In genomic region chr15:40229956-40230355, GRCh38 we compare ENCODE assay signal across 22 cellular contexts. TPM values are rescaled to one million over a fixed set of nuclear protein-coding genes. Genes with fewer than 3 reads are reported as not detected.
A peak's percentile ranks its signal among the peaks of the same experiment; 100 is the strongest.
DNase-seq lines count a peak whose midpoint lies in the region; ATAC-seq and TF ChIP-seq lines count a peak whose summit lies in the region.
"Had no signal": no experiment of that assay in that cellular context is flagged by ENCODE, and none has a peak within 500 bp of the region (broad histone marks: within the 10 kb centered on the region; RNA-seq: fewer than 3 reads in every experiment).

No MANE protein-coding gene starts in this region.

- no peak overlapping the region for H3K18ac ChIP-seq in trophoblast cell (ENCODE audit: low read length)

- H3K4me1 ChIP-seq in endodermal cell (ENCODE audit: control insufficient read depth, insufficient read depth, low read length) (peaks cover under 1% of the 10 kb centered on the region), trophoblast cell (ENCODE audit: control insufficient read depth in 1 of 2, insufficient read depth in 2 of 2, low read length in 2 of 2) (peaks cover 0 to 5% of the 10 kb centered on the region in 2 experiments), tibial artery (no peaks in the 10 kb centered on the region)
- H3K4me1 ChIP-seq: BE2C had no signal

- H2BK120ac ChIP-seq in trophoblast cell (ENCODE audit: insufficient read depth, low read length, poor library complexity) = no peak overlapping the region

- H3K27ac Mint-ChIP-seq in endodermal cell (peak overlapping the region; percentile 44), endothelial cell (ENCODE audit: unreplicated experiment) (no peak overlapping the region)
- H3K27ac Mint-ChIP-seq: CD14-positive monocyte; CD4-positive, alpha-beta T cell; CD8-positive, alpha-beta memory T cell had no signal

- no peak overlapping the region for H3K23ac ChIP-seq in trophoblast cell (ENCODE audit: low read length)

- no peaks in the 10 kb centered on the region for H3K79me2 ChIP-seq in trophoblast cell (ENCODE audit: control insufficient read depth, insufficient read depth, low read length, poor library complexity)

- WGBS in endodermal cell (ENCODE audit: insufficient coverage in 1 of 2, insufficient read length in 1 of 2), 2 experiments = 80% methylated on average over 1 of the region's 1 CpG; no CpG with 5 or more reads in 1 of the 2 experiments
- WGBS in trophoblast cell (ENCODE audit: extremely low coverage, insufficient coverage, insufficient read length) = no CpG with 5 or more reads among the region's 1 CpG

- TF ChIP-seq CTCF in endodermal cell (conservative IDR thresholded peaks at IDR 0.05) (no peak), endothelial cell (IDR thresholded peaks at IDR 0.05; ENCODE audit: unreplicated experiment) (no peak), tibial artery (IDR thresholded peaks at IDR 0.05) (no peak)

- no peak overlapping the region for H4K91ac ChIP-seq in trophoblast cell (ENCODE audit: low read depth, low read length)

- no peak overlapping the region for H2BK5ac ChIP-seq in trophoblast cell (ENCODE audit: low read depth, low read length, poor library complexity)

- H4K12ac ChIP-seq in trophoblast cell (ENCODE audit: low read depth, low read length) = no peak overlapping the region

- H3K4me2 ChIP-seq in trophoblast cell (ENCODE audit: low read length) = no peak overlapping the region
- H3K4me2 ChIP-seq: BLaER1 treated with 17β-estradiol and CSF1 and Interleukin-3, amounts not matched to agents 10 nM and 100 nM had no signal

- no peaks in the 10 kb centered on the region for H3K9me3 ChIP-seq in endodermal cell (ENCODE audit: control insufficient read depth, low read length)
- H3K9me3 ChIP-seq in trophoblast cell (ENCODE audit: insufficient read depth, low read depth, low read length) = no peaks in the 10 kb centered on the region
- H3K9me3 ChIP-seq in tibial artery = no peaks in the 10 kb centered on the region
- H3K9me3 ChIP-seq: BE2C; BLaER1 treated with 17β-estradiol and CSF1 and Interleukin-3, amounts not matched to agents 10 nM and 100 nM had no signal

- H3K36me3 ChIP-seq in endodermal cell (ENCODE audit: control insufficient read depth, insufficient read depth, low read length) (peaks cover 42% of the 10 kb centered on the region), trophoblast cell (ENCODE audit: control insufficient read depth in 1 of 2, insufficient read depth in 2 of 2, low read length in 2 of 2) (peaks cover 2 to 3% of the 10 kb centered on the region in 2 experiments), tibial artery (no peaks in the 10 kb centered on the region)

- DNase-seq in ACHN = peak; percentile 7
- DNase-seq in NCI-H226 = peak; percentile 5
- no peak for DNase-seq in endodermal cell
- peak; percentile 93 to 99 for DNase-seq in trophoblast cell
- no peak for DNase-seq in T-helper 1 cell
- no peak for DNase-seq in endothelial cell (ENCODE audit: low spot score)
- no peak for DNase-seq in tibial artery
- DNase-seq: AML-193; BE2C; CD4-positive, alpha-beta T cell; CD8-positive, alpha-beta memory T cell; DMS 273 treated with DMSO at 0.1 percent for 48 hours; DMS79; EL; GDM1; H7; HCEC 1CT had no signal

- no peaks in the 10 kb centered on the region for H3K9me3 Mint-ChIP-seq in endodermal cell
- no peaks in the 10 kb centered on the region for H3K9me3 Mint-ChIP-seq in endothelial cell (ENCODE audit: unreplicated experiment)
- H3K9me3 Mint-ChIP-seq: CD14-positive monocyte; CD4-positive, alpha-beta T cell; CD8-positive, alpha-beta memory T cell had no signal

- H3K27me3 ChIP-seq in endodermal cell (ENCODE audit: control insufficient read depth, insufficient read depth, low read length, poor library complexity, severe bottlenecking) = no peaks in the 10 kb centered on the region
- no peaks in the 10 kb centered on the region for H3K27me3 ChIP-seq in trophoblast cell (ENCODE audit: insufficient read depth, low read length)
- H3K27me3 ChIP-seq in tibial artery = no peaks in the 10 kb centered on the region
- H3K27me3 ChIP-seq: BE2C; BLaER1 treated with 17β-estradiol and CSF1 and Interleukin-3, amounts not matched to agents 10 nM and 100 nM had no signal

- H3K36me3 Mint-ChIP-seq in endodermal cell (ENCODE audit: low read depth) (peaks cover 16% of the 10 kb centered on the region), endothelial cell (ENCODE audit: low read depth, unreplicated experiment) (no peaks in the 10 kb centered on the region)
- H3K36me3 Mint-ChIP-seq: CD8-positive, alpha-beta memory T cell had no signal

- H2BK12ac ChIP-seq in trophoblast cell (ENCODE audit: low read length) = no peak overlapping the region

- no peaks in the 10 kb centered on the region for H3K27me3 Mint-ChIP-seq in endodermal cell (ENCODE audit: insufficient read depth)
- H3K27me3 Mint-ChIP-seq in endothelial cell (ENCODE audit: unreplicated experiment) = no peaks in the 10 kb centered on the region
- H3K27me3 Mint-ChIP-seq: CD4-positive, alpha-beta T cell; CD8-positive, alpha-beta memory T cell had no signal

- H2AK5ac ChIP-seq in trophoblast cell (ENCODE audit: low read length) = no peak overlapping the region

- no peak overlapping the region for H4K8ac ChIP-seq in trophoblast cell (ENCODE audit: low read depth, low read length)

- H3K4me1 Mint-ChIP-seq in endodermal cell (peaks cover 5% of the 10 kb centered on the region), endothelial cell (ENCODE audit: unreplicated experiment) (no peaks in the 10 kb centered on the region)

- in situ Hi-C loops in ACHN (cut with HindIII; ENCODE audit: low pct_ligation_motif_present, low pct_unique_long_range_greater_than_20kb, low sequenced_read_pairs) = loop anchor here (10.0 kb wide), 1 partner anchor 45 kb away; no protein-coding TSS in a partner anchor

- H3K4me3 Mint-ChIP-seq in endodermal cell (no peak overlapping the region), endothelial cell (ENCODE audit: unreplicated experiment) (no peak overlapping the region)
- H3K4me3 Mint-ChIP-seq: CD14-positive monocyte; CD4-positive, alpha-beta T cell; CD8-positive, alpha-beta memory T cell had no signal

- H3K14ac ChIP-seq in trophoblast cell (ENCODE audit: low read length) = no peak overlapping the region

- H3K4me3 ChIP-seq in endodermal cell (ENCODE audit: low read length) = no peak overlapping the region
- H3K4me3 ChIP-seq in trophoblast cell (ENCODE audit: low read depth, low read length) = no peak overlapping the region
- no peak overlapping the region for H3K4me3 ChIP-seq in tibial artery
- H3K4me3 ChIP-seq: BLaER1 treated with 17β-estradiol and CSF1 and Interleukin-3, amounts not matched to agents 10 nM and 100 nM; GM12878 had no signal

- H3K9ac ChIP-seq in endodermal cell (ENCODE audit: extremely low read depth, low read length, poor library complexity, severe bottlenecking) = no peak overlapping the region
- no peak overlapping the region for H3K9ac ChIP-seq in trophoblast cell (ENCODE audit: low read length)
- H3K9ac ChIP-seq: BLaER1 treated with 17β-estradiol and CSF1 and Interleukin-3, amounts not matched to agents 10 nM and 100 nM had no signal

- H3K27ac ChIP-seq in endodermal cell (ENCODE audit: low read depth, low read length) = no peak overlapping the region
- H3K27ac ChIP-seq in trophoblast cell (ENCODE audit: low read depth, low read length) = peak overlapping the region; percentile 12
- H3K27ac ChIP-seq in tibial artery = no peak overlapping the region
- H3K27ac ChIP-seq: 22Rv1; BLaER1 treated with 17β-estradiol and CSF1 and Interleukin-3, amounts not matched to agents 10 nM and 100 nM had no signal

- ATAC-seq in HG03460 (IDR thresholded peaks at IDR 0.05; ENCODE audit: unreplicated experiment) = no peak
- ATAC-seq: GM12878 had no signal

- intact Hi-C loops in tibial artery (cut with DNase I; ENCODE audit: low total_unique reads) = no loop called here

- H2AFZ ChIP-seq in trophoblast cell (ENCODE audit: insufficient read depth, low read length, poor library complexity) = no peak overlapping the region

- H3K79me1 ChIP-seq in trophoblast cell (ENCODE audit: low read length) = no peaks in the 10 kb centered on the region

- H3K4ac ChIP-seq in trophoblast cell (ENCODE audit: low read depth, low read length) = no peak overlapping the region

RNA-seq across cellular contexts. Expression of gene PAK6, which starts 8.9 kb away (rescaled TPM):
- total RNA-seq in endodermal cell (1 to 10 TPM; 7.7 to 9.1 TPM), endothelial cell (ENCODE audit: unreplicated experiment) (0.31 TPM)
- polyA plus RNA-seq in endodermal cell (2013, experiment 1 of 2) = 0.96 TPM
- 0.29 TPM for polyA plus RNA-seq in endodermal cell (2013, experiment 2 of 2)
- polyA plus RNA-seq in trophoblast cell (2013) = 8.4 and 8.5 TPM in 2 replicates
- polyA plus RNA-seq: CD14-positive monocyte had no signal

RNA-seq across cellular contexts. Expression of gene ANKRD63, which starts 52.9 kb away (rescaled TPM):
- not detected for total RNA-seq in endodermal cell
- polyA plus RNA-seq in endodermal cell (2013, experiment 1 of 2) = 0.39 TPM
- polyA plus RNA-seq in endodermal cell (2013, experiment 2 of 2) = 0.33 TPM
- polyA plus RNA-seq in trophoblast cell (2013) = 0.15 and 0.21 TPM in 2 replicates
- total RNA-seq in endothelial cell (ENCODE audit: unreplicated experiment) = not detected
- total RNA-seq: CD4-positive, alpha-beta T cell; CD8-positive, alpha-beta memory T cell; GM12878 had no signal
- polyA plus RNA-seq: CD14-positive monocyte; CD8-positive, alpha-beta memory T cell; GM12878 had no signal

Comparison
In these comparisons a context has a peak if more than half of its experiments do, and no peak if none do; other contexts are left out.
1. DNase-seq: peak in ACHN (single experiment), NCI-H226 (single experiment) and trophoblast cell (2 of 2); none in endodermal cell (single experiment), T-helper 1 cell (0 of 5), endothelial cell (single experiment) and tibial artery (0 of 2).